Comparison of ENCODE assay signal across 9 cellular contexts in the genomic region with DNA sequence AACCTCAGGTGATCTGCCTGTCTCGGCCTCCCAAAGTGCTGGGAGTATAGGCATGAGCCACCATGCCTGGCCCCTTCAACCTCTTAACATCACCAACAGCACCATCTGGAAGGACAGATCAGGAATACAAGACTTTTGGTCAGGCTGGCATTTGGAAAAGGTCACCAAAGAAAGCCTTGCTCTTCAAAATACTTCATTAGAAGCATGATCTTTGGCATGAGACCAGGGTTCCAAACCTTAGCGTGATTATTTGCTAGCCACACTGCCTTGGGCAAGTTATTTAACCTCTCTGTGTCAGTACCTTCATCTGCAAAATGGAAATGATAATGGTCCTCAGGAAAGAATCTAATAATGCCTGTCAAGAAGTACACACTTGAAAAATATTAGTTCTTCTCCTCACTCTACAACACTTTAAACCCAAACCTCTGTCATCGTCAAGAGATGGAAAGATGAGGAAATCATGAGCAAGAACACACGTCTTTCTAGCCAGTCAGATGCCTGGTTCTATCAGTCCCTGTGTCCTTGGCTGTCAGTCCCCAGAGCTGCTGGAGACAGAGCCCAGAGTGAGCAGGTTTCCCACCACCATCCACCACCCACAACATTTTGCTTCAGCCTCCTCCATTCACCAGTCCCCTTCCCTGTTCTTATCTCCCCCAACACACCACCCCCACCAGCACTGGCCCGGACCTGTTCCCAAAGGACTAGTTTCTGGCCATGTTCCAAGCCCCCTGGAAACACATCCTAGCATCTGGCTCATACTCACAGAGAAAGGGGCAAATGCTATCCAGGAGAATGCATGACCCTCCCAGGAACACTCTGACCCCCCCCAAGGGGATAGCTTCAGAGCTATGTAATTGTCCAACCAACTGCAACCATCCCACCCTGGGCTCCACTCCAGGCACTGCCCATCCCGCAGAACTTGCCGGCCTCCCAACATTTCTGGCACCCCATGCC. TPM values are rescaled to one million over a fixed set of nuclear protein-coding genes. Genes with fewer than 3 reads are reported as not detected.
DNase-seq lines count a peak whose midpoint lies in the region; ATAC-seq and TF ChIP-seq lines count a peak whose summit lies in the region.
"Had no signal": no experiment of that assay in that cellular context is flagged by ENCODE, and none has a peak within 500 bp of the region (broad histone marks: within the 10 kb centered on the region; RNA-seq: fewer than 3 reads in every experiment).

No MANE protein-coding gene starts in this region.

- intact Hi-C loops in dorsolateral prefrontal cortex (cut with DNase I): no loop called here

- DNase-seq in LNCaP clone FGC (ENCODE audit: low read depth): no peak
- DNase-seq in dorsolateral prefrontal cortex: no peak
- DNase-seq in kidney epithelial cell (ENCODE audit: low read depth): no peak
- DNase-seq in DMS79 (lab: John Stamatoyannopoulos, UW): no peak
- DNase-seq in NCI-H2196 (lab: John Stamatoyannopoulos, UW; ENCODE audit: unreplicated experiment): no peak
- no peak for DNase-seq in stimulated activated CD4-positive, alpha-beta T cell treated with anti-CD3 and anti-CD28 coated beads, Interleukin-15, amount 100 ng/mL, for 24 hours
- DNase-seq: NCI-H2029 had no signal

- H3K9me3 ChIP-seq in subcutaneous abdominal adipose tissue (ENCODE audit: control insufficient read depth in 5 of 5, low read length in 5 of 5): no peaks in the 10 kb centered on the region

- H3K36me3 ChIP-seq in kidney epithelial cell (ENCODE audit: control insufficient read depth, insufficient read depth, low read length): no peaks in the 10 kb centered on the region
- H3K36me3 ChIP-seq in subcutaneous abdominal adipose tissue (ENCODE audit: control insufficient read depth in 5 of 5, insufficient read depth in 5 of 5, low read length in 5 of 5): peaks cover 0 to 16% (median 12%) of the 10 kb centered on the region in 5 donors

- TF ChIP-seq CTCF in LNCaP clone FGC (IDR thresholded peaks at IDR 0.05; ENCODE audit: control insufficient read depth, extremely low read depth, insufficient read depth) (no peak), dorsolateral prefrontal cortex (IDR thresholded peaks at IDR 0.05 in 54 of 56, conservative IDR thresholded peaks at IDR 0.05 in 2 of 56; ENCODE audit: low read depth in 1 of 56, partially characterized antibody in 56 of 56) (no peak), kidney epithelial cell (IDR thresholded peaks at IDR 0.05; ENCODE audit: insufficient read depth, low read length, poor library complexity, severe bottlenecking) (no peak)

- H3K27ac ChIP-seq in dorsolateral prefrontal cortex: peak overlapping the region in 10 of 59 donors; percentile 40 to 85 (median 66)
- H3K27ac ChIP-seq in subcutaneous abdominal adipose tissue (ENCODE audit: low read depth, low read length): peak overlapping the region; percentile 78

- peak overlapping the region; percentile 87 for H3K4me3 ChIP-seq in LNCaP clone FGC (ENCODE audit: low read depth, low read length)
- H3K4me3 ChIP-seq in dorsolateral prefrontal cortex: peak overlapping the region in 48 of 59 donors; percentile 66 to 97 (median 86)
- peak overlapping the region; percentile 86 for H3K4me3 ChIP-seq in kidney epithelial cell (ENCODE audit: low read depth, low read length)
- H3K4me3 ChIP-seq in subcutaneous abdominal adipose tissue (ENCODE audit: low read depth in 1 of 5, low read length in 5 of 5): peak overlapping the region; percentile 76 to 93 (median 85)

- peaks cover 5 to 58% (median 46%) of the 10 kb centered on the region in 5 donors for H3K4me1 ChIP-seq in subcutaneous abdominal adipose tissue (ENCODE audit: control insufficient read depth in 5 of 5, insufficient read depth in 5 of 5, low read length in 5 of 5)

- H3K27me3 ChIP-seq in dorsolateral prefrontal cortex (no peaks in the 10 kb centered on the region), kidney epithelial cell (ENCODE audit: control insufficient read depth, insufficient read depth, low read length) (no peaks in the 10 kb centered on the region), subcutaneous abdominal adipose tissue (ENCODE audit: control insufficient read depth in 5 of 5, insufficient read depth in 4 of 5, low read length in 5 of 5) (no peaks in the 10 kb centered on the region)

- H3K9ac ChIP-seq in subcutaneous abdominal adipose tissue (ENCODE audit: low read length in 5 of 5): peak overlapping the region; percentile 10 to 98 (median 87)

- no peak for ATAC-seq in HG03439 (IDR thresholded peaks at IDR 0.05; ENCODE audit: unreplicated experiment)

RNA-seq across cellular contexts. Expression of gene ADCY6, which starts 2.0 kb away (rescaled TPM):
- 10 to 100 TPM; 22.3 to 85.6 (median 50.9) TPM for total RNA-seq in dorsolateral prefrontal cortex
- 24.3 and 26.2 TPM in 2 replicates for total RNA-seq in kidney epithelial cell

RNA-seq across cellular contexts. Expression of gene CACNB3, which starts 31.4 kb away (rescaled TPM):
- total RNA-seq in dorsolateral prefrontal cortex (100 to 1,000 TPM in 45 of 120 experiments, 10 to 100 TPM in 75; 26.9 to 136 (median 93.2) TPM), kidney epithelial cell (24.5 and 25.4 TPM in 2 replicates)
